Comparison of ENCODE assay signal across 20 cellular contexts in genomic region chr3:194906970-194907629, GRCh38.
DNase-seq lines count a peak whose midpoint lies in the region; ATAC-seq lines count a peak whose summit lies in the region.
"Had no signal": no experiment of that assay in that cellular context is flagged by ENCODE, and none has a peak within 500 bp of the region (broad histone marks: within the 10 kb centered on the region; RNA-seq: fewer than 3 reads in every experiment).

No MANE protein-coding gene starts in this region.

- H2BK12ac ChIP-seq in mesenchymal stem cell (ENCODE audit: low read length in 2 of 2): no peak overlapping the region

- H3K4me3 ChIP-seq in mesenchymal stem cell (ENCODE audit: insufficient read depth in 1 of 2, low read depth in 1 of 2, low read length in 2 of 2): no peak overlapping the region
- H3K4me3 ChIP-seq: colonic mucosa, K562 had no signal

- DNase-seq in COLO829 (ENCODE audit: low spot score) (peak; percentile 94), ELR (ENCODE audit: low read depth) (peak; percentile 36), mesenchymal stem cell (peak; percentile 4), NCI-H526 treated with DMSO at 0.1 percent for 48 hours (lab: John Stamatoyannopoulos, UW) (no peak)
- no peak for DNase-seq in activated naive CD4-positive, alpha-beta T cell treated with anti-CD3 and anti-CD28 coated beads for 36 hours
- DNase-seq: activated CD4-positive, alpha-beta T cell treated with anti-CD3 and anti-CD28 coated beads, Interleukin-2, amount 10 ng/mL, durations not matched to agents 7 days and 5 days; activated gamma-delta T cell treated with Interleukin-2 at 50 U/mL for 16 hours; CD8-positive, alpha-beta T cell; colonic mucosa; glutamatergic neuron; naive thymus-derived CD4-positive, alpha-beta T cell; NCI-H187; NCI-H345; SHP77 treated with DMSO at 0.1 percent for 48 hours; stimulated activated naive B cell treated with anti-CD40 and anti-IgM and Interleukin-4, amounts not matched to agents 10 μg/mL and 1 μg/mL and 100 μg/mL, for 72 hours; T-cell had no signal

- H2BK15ac ChIP-seq in mesenchymal stem cell (ENCODE audit: low read depth, poor library complexity, severe bottlenecking): no peak overlapping the region

- peaks cover 10 to 11% of the 10 kb centered on the region in 2 experiments for H3K27me3 ChIP-seq in mesenchymal stem cell (ENCODE audit: control insufficient read depth in 1 of 2, insufficient read depth in 1 of 2, low read length in 2 of 2)
- H3K27me3 ChIP-seq: colonic mucosa had no signal

- H3K27me3 Mint-ChIP-seq in T-helper 1 cell treated with Interleukin-12 subunit alpha and Interleukin-12 subunit beta and Interleukin-4 antibody, amounts not matched to agents 30 μg/mL and 1 μg/mL, for 36 hours (ENCODE audit: low read depth): peaks cover 11% of the 10 kb centered on the region
- H3K27me3 Mint-ChIP-seq in activated naive CD4-positive, alpha-beta T cell treated with anti-CD3 and anti-CD28 coated beads for 36 hours (ENCODE audit: low read depth): peaks cover 15% of the 10 kb centered on the region

- H3K36me3 ChIP-seq in mesenchymal stem cell (ENCODE audit: control insufficient read depth in 1 of 2, insufficient read depth in 2 of 2, low read depth in 1 of 2, low read length in 2 of 2): no peaks in the 10 kb centered on the region
- H3K36me3 ChIP-seq: colonic mucosa had no signal

- no peak overlapping the region for H2BK5ac ChIP-seq in mesenchymal stem cell (ENCODE audit: low read depth, low read length, poor library complexity, severe bottlenecking)

- no peak overlapping the region for H3K14ac ChIP-seq in mesenchymal stem cell (ENCODE audit: low read length in 2 of 2)

- H4K91ac ChIP-seq in mesenchymal stem cell (ENCODE audit: low read length): peak overlapping the region; percentile 2

- H2AFZ ChIP-seq in mesenchymal stem cell (ENCODE audit: low read depth, low read length): no peak overlapping the region

- intact Hi-C loops in activated naive CD4-positive, alpha-beta T cell treated with anti-CD3 and anti-CD28 coated beads for 36 hours (cut with micrococcal nuclease): no loop called here

- peak overlapping the region; percentile 65 for H3K27ac Mint-ChIP-seq in T-helper 1 cell treated with Interleukin-12 subunit alpha and Interleukin-12 subunit beta and Interleukin-4 antibody, amounts not matched to agents 30 μg/mL and 1 μg/mL, for 36 hours
- no peak overlapping the region for H3K27ac Mint-ChIP-seq in activated naive CD4-positive, alpha-beta T cell treated with anti-CD3 and anti-CD28 coated beads for 36 hours
- H3K27ac Mint-ChIP-seq: activated CD4-positive, alpha-beta T cell treated with anti-CD3 and anti-CD28 coated beads, Interleukin-2, amount 10 ng/mL, durations not matched to agents 7 days and 5 days; CD8-positive, alpha-beta T cell; memory B cell; naive thymus-derived CD4-positive, alpha-beta T cell; stimulated activated naive B cell treated with anti-CD40 and anti-IgM and Interleukin-4, amounts not matched to agents 10 μg/mL and 1 μg/mL and 100 μg/mL, for 72 hours; T-cell had no signal

- WGBS in mesenchymal stem cell: 92% methylated on average over 9 of the region's 11 CpGs

- no peaks in the 10 kb centered on the region for H3K36me3 Mint-ChIP-seq in T-helper 1 cell treated with Interleukin-12 subunit alpha and Interleukin-12 subunit beta and Interleukin-4 antibody, amounts not matched to agents 30 μg/mL and 1 μg/mL, for 36 hours (ENCODE audit: low read depth)
- no peaks in the 10 kb centered on the region for H3K36me3 Mint-ChIP-seq in activated naive CD4-positive, alpha-beta T cell treated with anti-CD3 and anti-CD28 coated beads for 36 hours (ENCODE audit: low read depth)
- H3K36me3 Mint-ChIP-seq: CD8-positive, alpha-beta T cell; memory B cell; T-cell had no signal

- CTCF ChIA-PET in activated naive CD4-positive, alpha-beta T cell treated with anti-CD3 and anti-CD28 coated beads for 36 hours (lab: Charles Lee): interaction anchor here (1.1 kb wide), 1 partner anchor 225 kb away, joined by 4 read pairs; no protein-coding TSS in a partner anchor

- H3K9me3 ChIP-seq in mesenchymal stem cell (ENCODE audit: control insufficient read depth, low read length): peaks cover 5% of the 10 kb centered on the region
- H3K9me3 ChIP-seq: colonic mucosa had no signal

- no peak overlapping the region for H2AK5ac ChIP-seq in mesenchymal stem cell (ENCODE audit: low read length, severe bottlenecking)

- H2BK120ac ChIP-seq in mesenchymal stem cell (ENCODE audit: low read depth, low read length): no peak overlapping the region

- H3K9ac ChIP-seq in mesenchymal stem cell (ENCODE audit: low read length): no peak overlapping the region

- H3K4ac ChIP-seq in mesenchymal stem cell (ENCODE audit: low read depth in 1 of 2, low read length in 2 of 2): peak overlapping the region in 1 of 2 experiments; percentile 26

- no peak overlapping the region for H3K23ac ChIP-seq in mesenchymal stem cell (ENCODE audit: low read length in 2 of 2)

- no peak overlapping the region for H3K4me2 ChIP-seq in mesenchymal stem cell (ENCODE audit: low read length, poor library complexity, severe bottlenecking)

- H3K79me1 ChIP-seq in mesenchymal stem cell (replicated peaks; ENCODE audit: low read length, poor library complexity, severe bottlenecking): no peaks in the 10 kb centered on the region

- H3K18ac ChIP-seq in mesenchymal stem cell (ENCODE audit: low read depth in 1 of 2, low read length in 2 of 2): no peak overlapping the region

- ATAC-seq in GM18868 (IDR thresholded peaks at IDR 0.05; ENCODE audit: unreplicated experiment): no peak
- ATAC-seq: CD8-positive, alpha-beta T cell; K562; naive thymus-derived CD4-positive, alpha-beta T cell; T-cell had no signal

- no peak overlapping the region for H3K27ac ChIP-seq in mesenchymal stem cell (ENCODE audit: low read length, poor library complexity, severe bottlenecking)
- H3K27ac ChIP-seq: colonic mucosa had no signal

- H3K4me1 Mint-ChIP-seq in T-helper 1 cell treated with Interleukin-12 subunit alpha and Interleukin-12 subunit beta and Interleukin-4 antibody, amounts not matched to agents 30 μg/mL and 1 μg/mL, for 36 hours (ENCODE audit: low read depth): peaks cover 11% of the 10 kb centered on the region
- peaks cover 2% of the 10 kb centered on the region for H3K4me1 Mint-ChIP-seq in activated naive CD4-positive, alpha-beta T cell treated with anti-CD3 and anti-CD28 coated beads for 36 hours (ENCODE audit: low read depth)

- peaks cover 10% of the 10 kb centered on the region for H3K9me3 Mint-ChIP-seq in T-helper 1 cell treated with Interleukin-12 subunit alpha and Interleukin-12 subunit beta and Interleukin-4 antibody, amounts not matched to agents 30 μg/mL and 1 μg/mL, for 36 hours
- H3K9me3 Mint-ChIP-seq in activated naive CD4-positive, alpha-beta T cell treated with anti-CD3 and anti-CD28 coated beads for 36 hours: peaks cover 6% of the 10 kb centered on the region
- H3K9me3 Mint-ChIP-seq: memory B cell had no signal

- peak overlapping the region; percentile 53 for H4K8ac ChIP-seq in mesenchymal stem cell (ENCODE audit: low read length)

- no peak overlapping the region for H3K4me3 Mint-ChIP-seq in T-helper 1 cell treated with Interleukin-12 subunit alpha and Interleukin-12 subunit beta and Interleukin-4 antibody, amounts not matched to agents 30 μg/mL and 1 μg/mL, for 36 hours
- no peak overlapping the region for H3K4me3 Mint-ChIP-seq in activated naive CD4-positive, alpha-beta T cell treated with anti-CD3 and anti-CD28 coated beads for 36 hours
- H3K4me3 Mint-ChIP-seq: activated CD4-positive, alpha-beta T cell treated with anti-CD3 and anti-CD28 coated beads, Interleukin-2, amount 10 ng/mL, durations not matched to agents 7 days and 5 days; CD8-positive, alpha-beta T cell; memory B cell; naive thymus-derived CD4-positive, alpha-beta T cell; stimulated activated naive B cell treated with anti-CD40 and anti-IgM and Interleukin-4, amounts not matched to agents 10 μg/mL and 1 μg/mL and 100 μg/mL, for 72 hours; T-cell had no signal

- H3K4me1 ChIP-seq in mesenchymal stem cell (ENCODE audit: control insufficient read depth, insufficient read depth, low read depth, low read length): no peaks in the 10 kb centered on the region
- H3K4me1 ChIP-seq: colonic mucosa had no signal

Comparison
In these comparisons a context has a peak if more than half of its experiments do, and no peak if none do; other contexts are left out.
1. DNase-seq: peak in COLO829 (single experiment), ELR (single experiment) and mesenchymal stem cell (single experiment); none in activated naive CD4-positive, alpha-beta T cell treated with anti-CD3 and anti-CD28 coated beads for 36 hours (single experiment) and NCI-H526 treated with DMSO at 0.1 percent for 48 hours (single experiment).